19 cellular contexts compared by ENCODE assay signal in the genomic region with DNA sequence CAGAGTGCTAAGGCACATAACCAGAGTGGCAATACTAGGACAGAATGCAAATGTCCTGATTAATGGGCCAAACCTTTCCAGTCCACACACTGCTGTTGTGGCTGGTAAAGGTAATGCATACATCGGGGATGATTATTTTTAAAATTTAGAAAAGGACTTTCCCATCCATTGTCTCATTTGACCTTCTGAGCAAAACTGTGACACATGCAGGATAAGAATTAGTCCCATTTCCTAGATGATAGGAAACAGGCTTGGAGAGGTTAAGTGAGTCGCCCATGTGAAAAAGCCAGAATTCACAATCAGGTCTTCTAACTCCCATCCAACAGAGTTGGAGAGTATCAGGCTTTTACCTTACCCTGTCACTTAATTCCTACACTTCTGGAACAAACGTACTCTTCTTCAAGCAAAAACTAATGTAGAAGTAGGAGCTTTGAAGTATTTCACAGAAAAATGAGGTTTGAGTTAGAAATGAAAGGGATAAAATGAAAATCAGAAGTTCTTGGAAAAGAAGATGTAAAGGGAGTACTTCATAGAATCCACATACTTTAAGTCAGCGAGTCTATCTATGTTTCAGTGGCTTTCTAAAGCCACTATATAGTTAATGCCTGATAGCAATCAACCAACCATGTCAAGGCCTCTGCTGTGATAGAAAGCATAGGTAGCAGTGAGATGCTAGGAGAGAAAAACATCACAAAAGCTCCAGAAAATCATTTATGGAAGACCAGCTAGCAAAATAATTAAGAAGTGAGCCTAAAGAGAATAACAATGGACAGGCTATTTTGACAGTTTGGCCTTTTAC.
"Had no signal": no experiment of that assay in that cellular context is flagged by ENCODE, and none has a peak within 500 bp of the region (broad histone marks: within the 10 kb centered on the region; RNA-seq: fewer than 3 reads in every experiment).

No MANE protein-coding gene starts in this region.

- H3K27ac Mint-ChIP-seq: activated CD4-positive, alpha-beta memory T cell treated with anti-CD3 and anti-CD28 coated beads, Interleukin-2, amount 10 ng/mL, durations not matched to agents 7 days and 5 days; activated CD8-positive, alpha-beta memory T cell treated with anti-CD3 and anti-CD28 coated beads, Interleukin-2, amount 10 ng/mL, durations not matched to agents 7 days and 5 days; activated naive CD8-positive, alpha-beta T cell treated with anti-CD3 and anti-CD28 coated beads, Interleukin-2, amount 10 ng/mL, durations not matched to agents 7 days and 5 days; activated T-cell treated with anti-CD3 and anti-CD28 coated beads, Interleukin-2, amount 50 U/mL, for 24 hours; activated T-helper 2 cell treated with anti-CD3 and anti-CD28 coated beads, Interferon-gamma antibody, Interleukin-2, Interleukin-4, amounts not matched to agents 10 μg/mL and 5 μg/mL and 100 μg/mL, durations not matched to agents 14 hours and 24 hours and 36 hours; naive thymus-derived CD8-positive, alpha-beta T cell; stimulated activated naive CD8-positive, alpha-beta T cell treated with anti-CD3 and anti-CD28 coated beads, Interleukin-15, Interleukin-2, amounts not matched to agents 100 ng/mL and 50 ng/mL, for 24 hours had no signal

- ATAC-seq: activated CD8-positive, alpha-beta memory T cell treated with anti-CD3 and anti-CD28 coated beads, Interleukin-2, amount 10 ng/mL, durations not matched to agents 7 days and 5 days; body of pancreas; naive thymus-derived CD8-positive, alpha-beta T cell; right cardiac atrium had no signal

- H3K4me1 Mint-ChIP-seq: activated CD8-positive, alpha-beta memory T cell treated with anti-CD3 and anti-CD28 coated beads, Interleukin-2, amount 10 ng/mL, durations not matched to agents 7 days and 5 days; naive thymus-derived CD8-positive, alpha-beta T cell had no signal

- H3K27me3 ChIP-seq: body of pancreas, tibial nerve, uterus had no signal

- H3K9me3 Mint-ChIP-seq: activated T-helper 2 cell treated with anti-CD3 and anti-CD28 coated beads, Interferon-gamma antibody, Interleukin-2, Interleukin-4, amounts not matched to agents 10 μg/mL and 5 μg/mL and 100 μg/mL, durations not matched to agents 14 hours and 24 hours and 36 hours had no signal

- H3K27ac ChIP-seq: body of pancreas, prostate gland, skin epidermis, tibial nerve, uterus had no signal

- DNase-seq: activated CD4-positive, alpha-beta memory T cell treated with anti-CD3 and anti-CD28 coated beads, Interleukin-2, amount 10 ng/mL, durations not matched to agents 7 days and 5 days; activated CD4-positive, alpha-beta T cell treated with anti-CD3 and anti-CD28 coated beads for 4 hours; activated CD8-positive, alpha-beta memory T cell treated with anti-CD3 and anti-CD28 coated beads, Interleukin-2, amount 10 ng/mL, durations not matched to agents 7 days and 5 days; activated naive CD4-positive, alpha-beta T cell treated with Interleukin-2 at 50 U/mL for 16 hours; activated naive CD8-positive, alpha-beta T cell treated with anti-CD3 and anti-CD28 coated beads, Interleukin-2, amount 10 ng/mL, durations not matched to agents 7 days and 5 days; activated T-cell treated with anti-CD3 and anti-CD28 coated beads, Interleukin-2, amount 50 U/mL, for 24 hours; amygdala; body of pancreas; caudate nucleus; mesenchymal stem cell; naive thymus-derived CD8-positive, alpha-beta T cell; right cardiac atrium; T-helper 2 cell; uterus had no signal

- H3K36me3 Mint-ChIP-seq: activated CD8-positive, alpha-beta memory T cell treated with anti-CD3 and anti-CD28 coated beads, Interleukin-2, amount 10 ng/mL, durations not matched to agents 7 days and 5 days had no signal

- H3K4me3 Mint-ChIP-seq: activated CD4-positive, alpha-beta memory T cell treated with anti-CD3 and anti-CD28 coated beads, Interleukin-2, amount 10 ng/mL, durations not matched to agents 7 days and 5 days; activated CD8-positive, alpha-beta memory T cell treated with anti-CD3 and anti-CD28 coated beads, Interleukin-2, amount 10 ng/mL, durations not matched to agents 7 days and 5 days; activated naive CD8-positive, alpha-beta T cell treated with anti-CD3 and anti-CD28 coated beads, Interleukin-2, amount 10 ng/mL, durations not matched to agents 7 days and 5 days; activated T-cell treated with anti-CD3 and anti-CD28 coated beads, Interleukin-2, amount 50 U/mL, for 24 hours; naive thymus-derived CD8-positive, alpha-beta T cell; stimulated activated naive CD8-positive, alpha-beta T cell treated with anti-CD3 and anti-CD28 coated beads, Interleukin-15, Interleukin-2, amounts not matched to agents 100 ng/mL and 50 ng/mL, for 24 hours had no signal

- H3K27me3 Mint-ChIP-seq: activated CD4-positive, alpha-beta memory T cell treated with anti-CD3 and anti-CD28 coated beads, Interleukin-2, amount 10 ng/mL, durations not matched to agents 7 days and 5 days; activated CD8-positive, alpha-beta memory T cell treated with anti-CD3 and anti-CD28 coated beads, Interleukin-2, amount 10 ng/mL, durations not matched to agents 7 days and 5 days; activated naive CD8-positive, alpha-beta T cell treated with anti-CD3 and anti-CD28 coated beads, Interleukin-2, amount 10 ng/mL, durations not matched to agents 7 days and 5 days; activated T-cell treated with anti-CD3 and anti-CD28 coated beads, Interleukin-2, amount 50 U/mL, for 24 hours; naive thymus-derived CD8-positive, alpha-beta T cell; stimulated activated naive CD8-positive, alpha-beta T cell treated with anti-CD3 and anti-CD28 coated beads, Interleukin-15, Interleukin-2, amounts not matched to agents 100 ng/mL and 50 ng/mL, for 24 hours had no signal

- H3K4me1 ChIP-seq: body of pancreas, prostate gland, tibial nerve, uterus had no signal
